Comparison of ENCODE assay signal across 25 cellular contexts in genomic region chr5:122929001-122929400, GRCh38.
"Had no signal": no experiment of that assay in that cellular context is flagged by ENCODE, and none has a peak within 500 bp of the region (broad histone marks: within the 10 kb centered on the region; RNA-seq: fewer than 3 reads in every experiment).

No MANE protein-coding gene starts in this region.

- H3K27ac Mint-ChIP-seq: T-helper 17 cell had no signal

- H3K27me3 Mint-ChIP-seq: T-helper 17 cell had no signal

- H3K4me3 Mint-ChIP-seq: T-helper 17 cell had no signal

- ATAC-seq: Panc1, PC-3, Right ventricle myocardium inferior, SK-N-SH treated with all-trans-retinoic acid at 6 μM for 48 hours, T-helper 17 cell had no signal

- DNase-seq: Karpas-422; KBM-7; MG63; NCI-H1092; NCI-H1105 treated with DMSO at 0.1 percent for 48 hours; NCI-H1417 treated with DMSO at 0.1 percent for 48 hours; NCI-H146; NCI-H1694 treated with DMSO at 0.1 percent for 48 hours; NCI-H1930; NCI-H2081 treated with DMSO at 0.1 percent for 48 hours; NCI-H2171; NCI-H226; NCI-H446; NCI-H524; NCI-H526 treated with DMSO at 0.1 percent for 48 hours; NCI-H748 treated with DMSO at 0.1 percent for 48 hours; NK-92 treated with Interleukin-12 subunit alpha and Interleukin-12 subunit beta, amount 100 ng/mL, for 24 hours; PC-3; SHP77 treated with DMSO at 0.1 percent for 48 hours; SJCRH30; T-helper 1 cell; T-helper 17 cell had no signal
